ENCODE assay signal across 15 cellular contexts in genomic region chr21:29114765-29115164, GRCh38. TPM values are rescaled to one million over a fixed set of nuclear protein-coding genes. Genes with fewer than 3 reads are reported as not detected.
DNase-seq lines count a peak whose midpoint lies in the region; ATAC-seq and TF ChIP-seq lines count a peak whose summit lies in the region.
"Had no signal": no experiment of that assay in that cellular context is flagged by ENCODE, and none has a peak within 500 bp of the region (broad histone marks: within the 10 kb centered on the region; RNA-seq: fewer than 3 reads in every experiment).

No MANE protein-coding gene starts in this region.

- H3K4me1 ChIP-seq in foreskin keratinocyte, result peaks cover 14% of the 10 kb centered on the region

- ATAC-seq in foreskin keratinocyte (peak; percentile 95), HG03565 (IDR thresholded peaks at IDR 0.05; ENCODE audit: unreplicated experiment) (no peak), HG02610 (IDR thresholded peaks at IDR 0.05; ENCODE audit: unreplicated experiment) (no peak)
- ATAC-seq: stimulated activated naive B cell treated with anti-CD40 and anti-IgM and Interleukin-4, amounts not matched to agents 10 μg/mL and 1 μg/mL and 100 μg/mL, for 72 hours had no signal

- TF ChIP-seq CTCF in HFF-Myc (IDR thresholded peaks at IDR 0.05; ENCODE audit: low read depth, low read length, missing control alignments) (no peak), foreskin keratinocyte (conservative IDR thresholded peaks at IDR 0.05) (no peak)

- H3K4me3 ChIP-seq in HFF-Myc (replicated peaks; ENCODE audit: low read depth, low read length), result no peak overlapping the region

- DNase-seq in A172 (ENCODE audit: low spot score) (peak; percentile 93), HFF-Myc (ENCODE audit: extremely low read depth, low read depth) (peak; percentile 53), T1000 (lab: John Stamatoyannopoulos, UW) (peak; percentile 79), foreskin keratinocyte (peak; percentile 86 to 88), mucosa of gallbladder (ENCODE audit: low spot score) (no peak), SW480 (ENCODE audit: low spot score) (no peak)
- DNase-seq: activated CD4-positive, alpha-beta memory T cell treated with anti-CD3 and anti-CD28 coated beads for 36 hours; activated naive CD4-positive, alpha-beta T cell treated with anti-CD3 and anti-CD28 coated beads, Interleukin-2, amount 10 ng/mL, durations not matched to agents 7 days and 5 days; effector CD4-positive, alpha-beta T cell; naive B cell; NCI-H1105; NK-92 treated with Interleukin-12 subunit alpha and Interleukin-12 subunit beta, amount 100 ng/mL, for 24 hours; stimulated activated naive B cell treated with anti-CD40 and anti-IgM and Interleukin-4, amounts not matched to agents 10 μg/mL and 1 μg/mL and 100 μg/mL, for 72 hours had no signal

- no peak overlapping the region for H3K27ac ChIP-seq in foreskin keratinocyte

- H3K27me3 ChIP-seq in foreskin keratinocyte, result no peaks in the 10 kb centered on the region

RNA-seq across cellular contexts. Expression of gene MAP3K7CL, which starts 15.7 kb away (rescaled TPM):
- 19.4 and 21.7 TPM in 2 replicates for total RNA-seq in A172 (2014; rRNA removed; shearing (Covaris generic))
- 14.5 and 15.0 TPM in 2 replicates for total RNA-seq in foreskin keratinocyte
- polyA plus RNA-seq in foreskin keratinocyte, result 12.3 and 12.4 TPM in 2 replicates
- total RNA-seq in mucosa of gallbladder, result 5.8 TPM

RNA-seq across cellular contexts. Expression of gene CCT8, which starts 41.3 kb away (rescaled TPM):
- 463 and 619 TPM in 2 replicates for total RNA-seq in A172 (2014; rRNA removed; shearing (Covaris generic))
- total RNA-seq in foreskin keratinocyte (236 and 264 TPM in 2 replicates), mucosa of gallbladder (99.3 TPM)
- polyA plus RNA-seq in foreskin keratinocyte, result 184 and 228 TPM in 2 replicates

Comparison
In these comparisons a context has a peak if more than half of its experiments do, and no peak if none do; other contexts are left out.
1. DNase-seq: peak in A172 (single experiment), HFF-Myc (single experiment), T1000 (single experiment) and foreskin keratinocyte (2 of 2); none in mucosa of gallbladder (single experiment) and SW480 (single experiment).